Comparison of ENCODE assay signal across 15 cellular contexts in the genomic region with DNA sequence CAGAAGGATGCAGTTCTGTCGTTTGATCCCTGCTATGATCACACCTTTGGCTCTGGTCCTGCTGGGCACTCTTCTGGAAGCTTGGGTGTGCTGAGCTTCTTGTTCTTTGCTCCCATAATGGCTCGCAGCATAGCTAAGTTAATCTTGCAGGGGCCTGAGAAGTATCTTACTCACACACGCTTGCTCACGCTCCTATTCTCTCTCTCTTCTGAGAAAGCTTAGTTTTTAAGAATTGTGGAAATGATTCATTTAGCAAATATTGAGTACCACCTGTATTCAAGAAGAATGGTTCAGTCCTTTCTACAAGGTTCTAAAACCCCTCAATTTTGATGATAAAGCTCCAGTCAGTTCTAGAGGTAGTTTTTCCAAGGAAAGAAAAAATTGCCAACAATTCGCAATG. TPM values are rescaled to one million over a fixed set of nuclear protein-coding genes. Genes with fewer than 3 reads are reported as not detected.
DNase-seq lines count a peak whose midpoint lies in the region; ATAC-seq and TF ChIP-seq lines count a peak whose summit lies in the region.
"Had no signal": no experiment of that assay in that cellular context is flagged by ENCODE, and none has a peak within 500 bp of the region (broad histone marks: within the 10 kb centered on the region; RNA-seq: fewer than 3 reads in every experiment).

No MANE protein-coding gene starts in this region.

- WGBS in GM23248 (ENCODE audit: low coverage in 1 of 2, low lambda C conversion rate in 2 of 2, missing lambda C conversion rate in 2 of 2), 2 experiments: 57 to 64% methylated on average over 5 of the region's 5 CpGs

- H3K27me3 Mint-ChIP-seq in activated CD4-positive, alpha-beta memory T cell treated with anti-CD3 and anti-CD28 coated beads for 36 hours: no peaks in the 10 kb centered on the region
- H3K27me3 Mint-ChIP-seq: B cell had no signal

- H3K9me3 Mint-ChIP-seq in activated CD4-positive, alpha-beta memory T cell treated with anti-CD3 and anti-CD28 coated beads for 36 hours: no peaks in the 10 kb centered on the region

- H3F3A ChIP-seq in GM23248 (ENCODE audit: insufficient read depth): peaks cover 45% of the 10 kb centered on the region

- H3K4me3 ChIP-seq in AG04450 (ENCODE audit: low read depth, low read length) (no peak overlapping the region), GM23248 (no peak overlapping the region), fibroblast of pulmonary artery (replicated peaks; ENCODE audit: low read depth, low read length) (no peak overlapping the region)
- H3K4me3 ChIP-seq: stomach had no signal

- CTCF ChIA-PET in AG04450 (lab: Charles Lee): interaction anchor here (0.5 kb wide), 1 partner anchor 20 kb away, joined by 3 read pairs; no protein-coding TSS in a partner anchor
- CTCF ChIA-PET in activated CD4-positive, alpha-beta memory T cell treated with anti-CD3 and anti-CD28 coated beads for 36 hours (lab: Charles Lee): interaction anchor here (0.7 to 1.9 kb wide), 4 partner anchors 9 to 255 kb away, joined by 3 to 10 read pairs (median 6); no protein-coding TSS in a partner anchor

- H3K9me2 ChIP-seq in GM23248 (ENCODE audit: insufficient read depth): no peaks in the 10 kb centered on the region

- POLR2A ChIA-PET in AG04450 (lab: Yijun Ruan, JAX): interaction anchor here (1.2 kb wide), 1 partner anchor 10 kb away, joined by 3 read pairs; no protein-coding TSS in a partner anchor
- POLR2A ChIA-PET in activated CD4-positive, alpha-beta memory T cell treated with anti-CD3 and anti-CD28 coated beads for 36 hours (lab: Charles Lee): no interaction called here

- peak overlapping the region; percentile 24 for H3K27ac Mint-ChIP-seq in activated CD4-positive, alpha-beta memory T cell treated with anti-CD3 and anti-CD28 coated beads for 36 hours
- H3K27ac Mint-ChIP-seq: B cell had no signal

- H2AFZ ChIP-seq in GM23248: no peak overlapping the region

- H3K4me3 Mint-ChIP-seq in activated CD4-positive, alpha-beta memory T cell treated with anti-CD3 and anti-CD28 coated beads for 36 hours: no peak overlapping the region
- H3K4me3 Mint-ChIP-seq: B cell had no signal

- no peak for TF ChIP-seq POLR2A in GM18505 (IDR thresholded peaks at IDR 0.05; ENCODE audit: borderline replicate concordance, extremely low read depth, insufficient read depth, insufficient read length)

- H3K27me3 ChIP-seq in AG04450 (ENCODE audit: control insufficient read depth, insufficient read depth, low read length) (no peaks in the 10 kb centered on the region), GM23248 (replicated peaks; ENCODE audit: insufficient read depth) (no peaks in the 10 kb centered on the region)
- H3K27me3 ChIP-seq: stomach had no signal

- H3K27ac ChIP-seq in AG04450 (ENCODE audit: low read depth, low read length): peak overlapping the region; percentile 31
- H3K27ac ChIP-seq in GM23248: peak overlapping the region; percentile 32
- H3K27ac ChIP-seq: stomach had no signal

- H3K9ac ChIP-seq in GM23248: peak overlapping the region; percentile 13; the same call in 1 of the 2 replicates

- peaks cover 8% of the 10 kb centered on the region for H3K4me1 ChIP-seq in GM23248 (ENCODE audit: insufficient read depth)
- H3K4me1 ChIP-seq: stomach had no signal

- in situ Hi-C loops in GM23248 (cut with MboI): no loop called here

- peaks cover 92% of the 10 kb centered on the region for H3K79me2 ChIP-seq in GM23248 (ENCODE audit: insufficient read depth)

- peaks cover 56% of the 10 kb centered on the region for H3K36me3 Mint-ChIP-seq in activated CD4-positive, alpha-beta memory T cell treated with anti-CD3 and anti-CD28 coated beads for 36 hours

- no peak overlapping the region for H3K4me2 ChIP-seq in GM23248 (ENCODE audit: unreplicated experiment)

- no peak for DNase-seq in AG04450 (ENCODE audit: low read depth, low spot score)
- DNase-seq in GM23248: peak; percentile 58
- DNase-seq in activated CD4-positive, alpha-beta memory T cell treated with anti-CD3 and anti-CD28 coated beads for 36 hours: no peak
- peak; percentile 49 for DNase-seq in fibroblast of pulmonary artery (ENCODE audit: low read depth)
- DNase-seq in T-helper 9 cell: no peak
- DNase-seq: activated gamma-delta T cell treated with Interleukin-2 at 50 U/mL for 16 hours; central memory CD4-positive, alpha-beta T cell; Kasumi-1; NCI-H446; posterior cingulate gyrus; stomach had no signal

- no peaks in the 10 kb centered on the region for H4K20me1 ChIP-seq in GM23248 (ENCODE audit: insufficient read depth)

- no peaks in the 10 kb centered on the region for H3K9me3 ChIP-seq in AG04450 (ENCODE audit: control insufficient read depth, insufficient read depth, low read length)
- no peaks in the 10 kb centered on the region for H3K9me3 ChIP-seq in GM23248 (ENCODE audit: low read depth)
- H3K9me3 ChIP-seq: stomach had no signal

- no peak for ATAC-seq in GM18498 (IDR thresholded peaks at IDR 0.05; ENCODE audit: unreplicated experiment)
- no peak for ATAC-seq in HG03025 (IDR thresholded peaks at IDR 0.05; ENCODE audit: low FRiP score, unreplicated experiment)
- ATAC-seq in GM18505 (IDR thresholded peaks at IDR 0.05; ENCODE audit: unreplicated experiment): no peak

- intact Hi-C loops in activated CD4-positive, alpha-beta memory T cell treated with anti-CD3 and anti-CD28 coated beads for 36 hours (cut with micrococcal nuclease): loop anchor here (2.0 to 5.0 kb wide), 2 partner anchors 45 to 253 kb away; no protein-coding TSS in a partner anchor

- H3K4me1 Mint-ChIP-seq in activated CD4-positive, alpha-beta memory T cell treated with anti-CD3 and anti-CD28 coated beads for 36 hours (ENCODE audit: low read depth): peaks cover 34% of the 10 kb centered on the region
- H3K4me1 Mint-ChIP-seq: B cell had no signal

- peaks cover 68% of the 10 kb centered on the region for H3K36me3 ChIP-seq in GM23248 (ENCODE audit: low read depth)

- TF ChIP-seq CTCF in AG04450 (IDR thresholded peaks at IDR 0.05; ENCODE audit: low read depth, low read length) (no peak), fibroblast of pulmonary artery (IDR thresholded peaks at IDR 0.05; ENCODE audit: low read length, missing control alignments) (no peak)

RNA-seq across cellular contexts. Expression of a gene that starts 40.6 kb away (rescaled TPM):
- polyA plus RNA-seq in AG04450 (2011; rRNA removed) (427 and 471 TPM in 2 replicates), GM23248 (2016; fragmentation: Nextera tagmentation; extraction: Ambion mirVana) (249 and 254 TPM in 2 replicates)
- polyA minus RNA-seq in AG04450 (2011; rRNA and poly(A)+ RNA removed): 378 and 632 TPM in 2 replicates
- 197 and 202 TPM in 2 replicates for total RNA-seq in GM23248 (2014; rRNA removed; shearing (Covaris generic))
- 100 to 1,000 TPM; 510 to 515 TPM for total RNA-seq in activated CD4-positive, alpha-beta memory T cell treated with anti-CD3 and anti-CD28 coated beads for 36 hours

Comparison
In these comparisons a context has a peak if more than half of its experiments do, and no peak if none do; other contexts are left out.
1. DNase-seq: peak in GM23248 (single experiment) and fibroblast of pulmonary artery (single experiment); none in AG04450 (single experiment), activated CD4-positive, alpha-beta memory T cell treated with anti-CD3 and anti-CD28 coated beads for 36 hours (single experiment) and T-helper 9 cell (single experiment).